Comparison of ENCODE assay signal across 11 cellular contexts in genomic region chr1:3598051-3598471, GRCh38. TPM values are rescaled to one million over a fixed set of nuclear protein-coding genes. Genes with fewer than 3 reads are reported as not detected.
DNase-seq lines count a peak whose midpoint lies in the region; ATAC-seq and TF ChIP-seq lines count a peak whose summit lies in the region.
"Had no signal": no experiment of that assay in that cellular context is flagged by ENCODE, and none has a peak within 500 bp of the region (broad histone marks: within the 10 kb centered on the region; RNA-seq: fewer than 3 reads in every experiment).

No MANE protein-coding gene starts in this region.

- no peak overlapping the region for H3K4me3 ChIP-seq in CD4-positive, alpha-beta memory T cell (ENCODE audit: low read length in 2 of 2)
- H3K4me3 ChIP-seq in fibroblast of mammary gland (ENCODE audit: control insufficient read depth, low read depth, low read length): no peak overlapping the region

- intact Hi-C loops in CD4-positive, alpha-beta memory T cell (cut with micrococcal nuclease): no loop called here

- H3K27ac Mint-ChIP-seq in CD4-positive, alpha-beta memory T cell: peak overlapping the region in 1 of 7 donors; percentile 38
- H3K27ac Mint-ChIP-seq in IgD-negative memory B cell: no peak overlapping the region
- peak overlapping the region; percentile 57 for H3K27ac Mint-ChIP-seq in nephron progenitor cell

- H3K4me1 ChIP-seq in CD4-positive, alpha-beta memory T cell (ENCODE audit: insufficient read depth, low read length): peaks cover 20% of the 10 kb centered on the region

- H3K36me3 Mint-ChIP-seq in CD4-positive, alpha-beta memory T cell: no peaks in the 10 kb centered on the region
- H3K36me3 Mint-ChIP-seq in IgD-negative memory B cell (peaks cover 1% of the 10 kb centered on the region), nephron progenitor cell (ENCODE audit: low read depth) (no peaks in the 10 kb centered on the region)

- H3K4me1 Mint-ChIP-seq in CD4-positive, alpha-beta memory T cell: peaks cover 8 to 17% (median 13%) of the 10 kb centered on the region in 4 donors
- H3K4me1 Mint-ChIP-seq in IgD-negative memory B cell (peaks cover 10 to 14% (median 13%) of the 10 kb centered on the region in 3 donors), nephron progenitor cell (peaks cover 39% of the 10 kb centered on the region)

- H3K36me3 ChIP-seq in CD4-positive, alpha-beta memory T cell (ENCODE audit: insufficient read depth, low read length): no peaks in the 10 kb centered on the region

- CTCF ChIA-PET in CD4-positive, alpha-beta memory T cell (lab: Charles Lee; ENCODE audit: partially characterized antibody): no interaction called here

- no peaks in the 10 kb centered on the region for H3K9me3 ChIP-seq in CD4-positive, alpha-beta memory T cell (ENCODE audit: control insufficient read depth in 1 of 2, low read length in 2 of 2)

- H3K4me3 Mint-ChIP-seq in CD4-positive, alpha-beta memory T cell: peak overlapping the region in 6 of 8 donors; percentile 36 to 88 (median 81)
- H3K4me3 Mint-ChIP-seq in IgD-negative memory B cell (peak overlapping the region in 3 of 4 donors; percentile 73 to 93 (median 88)), nephron progenitor cell (peak overlapping the region; percentile 57)

- H3K27me3 Mint-ChIP-seq in CD4-positive, alpha-beta memory T cell: no peaks in the 10 kb centered on the region
- H3K27me3 Mint-ChIP-seq in IgD-negative memory B cell: peaks cover 6% of the 10 kb centered on the region
- no peaks in the 10 kb centered on the region for H3K27me3 Mint-ChIP-seq in nephron progenitor cell (ENCODE audit: low read depth, poor library complexity)
- H3K27me3 Mint-ChIP-seq: stimulated activated naive CD8-positive, alpha-beta T cell treated with anti-CD3 and anti-CD28 coated beads, Interleukin-15, Interleukin-2, amounts not matched to agents 100 ng/mL and 50 ng/mL, for 24 hours had no signal

- no peak overlapping the region for H3K27ac ChIP-seq in CD4-positive, alpha-beta memory T cell (ENCODE audit: low read depth, low read length)

- no peaks in the 10 kb centered on the region for H3K9me3 Mint-ChIP-seq in CD4-positive, alpha-beta memory T cell
- H3K9me3 Mint-ChIP-seq in IgD-negative memory B cell (no peaks in the 10 kb centered on the region), nephron progenitor cell (no peaks in the 10 kb centered on the region)
- H3K9me3 Mint-ChIP-seq: stimulated activated naive CD8-positive, alpha-beta T cell treated with anti-CD3 and anti-CD28 coated beads, Interleukin-15, Interleukin-2, amounts not matched to agents 100 ng/mL and 50 ng/mL, for 24 hours had no signal

- ATAC-seq in HG03565 (IDR thresholded peaks at IDR 0.05; ENCODE audit: unreplicated experiment): no peak

- POLR2A ChIA-PET in CD4-positive, alpha-beta memory T cell (lab: Charles Lee; ENCODE audit: partially characterized antibody): no interaction called here

- TF ChIP-seq CTCF in fibroblast of mammary gland (conservative IDR thresholded peaks at IDR 0.05; ENCODE audit: control insufficient read depth, insufficient read depth, low read depth, low read length): no peak
- no peak for TF ChIP-seq CTCF in nephron progenitor cell (IDR thresholded peaks at IDR 0.05)

- H3K27me3 ChIP-seq in CD4-positive, alpha-beta memory T cell (ENCODE audit: insufficient read depth, low read length): no peaks in the 10 kb centered on the region

- no peak for DNase-seq in CD4-positive, alpha-beta memory T cell
- DNase-seq in fibroblast of mammary gland (ENCODE audit: low read depth): peak; percentile 3
- DNase-seq in nephron progenitor cell: peak; percentile 55
- DNase-seq in NCI-H2107 treated with DMSO at 0.1 percent for 48 hours (lab: John Stamatoyannopoulos, UW; ENCODE audit: unreplicated experiment): no peak
- DNase-seq in GDM1 (lab: John Stamatoyannopoulos, UW): no peak
- no peak for DNase-seq in H4 (ENCODE audit: low spot score)
- DNase-seq: activated T-cell treated with anti-CD3 and anti-CD28 coated beads for 4 hours, NCI-H526 treated with DMSO at 0.1 percent for 48 hours had no signal

RNA-seq across cellular contexts. Expression of gene MEGF6, which starts 13.2 kb away (rescaled TPM):
- total RNA-seq in CD4-positive, alpha-beta memory T cell: 100 to 1,000 TPM; 167 to 168 TPM
- 1 to 10 TPM; 2.4 to 7.1 TPM for polyA plus RNA-seq in CD4-positive, alpha-beta memory T cell
- 2.3 TPM for polyA plus RNA-seq in IgD-negative memory B cell
- 0.58 and 1.1 TPM in 2 replicates for total RNA-seq in H4 (2014; rRNA removed; shearing (Covaris generic))

RNA-seq across cellular contexts. Expression of gene TPRG1L, which starts 26.8 kb away (rescaled TPM):
- total RNA-seq in CD4-positive, alpha-beta memory T cell: 10 to 100 TPM; 57.9 to 59.5 TPM
- polyA plus RNA-seq in CD4-positive, alpha-beta memory T cell: 10 to 100 TPM; 41.4 to 46.4 TPM
- 37.8 TPM for polyA plus RNA-seq in IgD-negative memory B cell
- 10.9 and 11.7 TPM in 2 replicates for total RNA-seq in H4 (2014; rRNA removed; shearing (Covaris generic))

RNA-seq across cellular contexts. Expression of gene WRAP73, which starts 51.8 kb away (rescaled TPM):
- 10 to 100 TPM; 39.0 to 40.7 TPM for total RNA-seq in CD4-positive, alpha-beta memory T cell
- 10 to 100 TPM; 24.4 to 30.1 TPM for polyA plus RNA-seq in CD4-positive, alpha-beta memory T cell
- polyA plus RNA-seq in IgD-negative memory B cell: 29.7 TPM
- 23.8 and 29.5 TPM in 2 replicates for total RNA-seq in H4 (2014; rRNA removed; shearing (Covaris generic))

RNA-seq across cellular contexts. Expression of gene TP73, which starts 54.3 kb away (rescaled TPM):
- total RNA-seq in CD4-positive, alpha-beta memory T cell: under 1 TPM in 1 of 2 experiments, not detected in 1; 0.17 TPM
- polyA plus RNA-seq in CD4-positive, alpha-beta memory T cell: under 1 TPM in 1 of 2 donors, not detected in 1; 0.15 TPM
- 0.88 TPM for polyA plus RNA-seq in IgD-negative memory B cell
- total RNA-seq in H4 (2014; rRNA removed; shearing (Covaris generic)): 1.5 and 2.0 TPM in 2 replicates

Comparison
In these comparisons a context has a peak if more than half of its experiments do, and no peak if none do; other contexts are left out.
1. DNase-seq: peak in fibroblast of mammary gland (single experiment) and nephron progenitor cell (single experiment); none in CD4-positive, alpha-beta memory T cell (0 of 5), NCI-H2107 treated with DMSO at 0.1 percent for 48 hours (single experiment), GDM1 (single experiment) and H4 (single experiment).
2. RNA of gene MEGF6, which starts 13.2 kb away (total RNA-seq): 167 to 168 TPM in CD4-positive, alpha-beta memory T cell; 0.58 to 1.1 TPM in H4; every median in the first group is over 10 times any median in the second.
3. Peak in every context shown above with its lines, with median percentiles within 50 percentile points of each other: H3K4me3 Mint-ChIP-seq.